8 cellular contexts compared by ENCODE assay signal in the genomic region with DNA sequence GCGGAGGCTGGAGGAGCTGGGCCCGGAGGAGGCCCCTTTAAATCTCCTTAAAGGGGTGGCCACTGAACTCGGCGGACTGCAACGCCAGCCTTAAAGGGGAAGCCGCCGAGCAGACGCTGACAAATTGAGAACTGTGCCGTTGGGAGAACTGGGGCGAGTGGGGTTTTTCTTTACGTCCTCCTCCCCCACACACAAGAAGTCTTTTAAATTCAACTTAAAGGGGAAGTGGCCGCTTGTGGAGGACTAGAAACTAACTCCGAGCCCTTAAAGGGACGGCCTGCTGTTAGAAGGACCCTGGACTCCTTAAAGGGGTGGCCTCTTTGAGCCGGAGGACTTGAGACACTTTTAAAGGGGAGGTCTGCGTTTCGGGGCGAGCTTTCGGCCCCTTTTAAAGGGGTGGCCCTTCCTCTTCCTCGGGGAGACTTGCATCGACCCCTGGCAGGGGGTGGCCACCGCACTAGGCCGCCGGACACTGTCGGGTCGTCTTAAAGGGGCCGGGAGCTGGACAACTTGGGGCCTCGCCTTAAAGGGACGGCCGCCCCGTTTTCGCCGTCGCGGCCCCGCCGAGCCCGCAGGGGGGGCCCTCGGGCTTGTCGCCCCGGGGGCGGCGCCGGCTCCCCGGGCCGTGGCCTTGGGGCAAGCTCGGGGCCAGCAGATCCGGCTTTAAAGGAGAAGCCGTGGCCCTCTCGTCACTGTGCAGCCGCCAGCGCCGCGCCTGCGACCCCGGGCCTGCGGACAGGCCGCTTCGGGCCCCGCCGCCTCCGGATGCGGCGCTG. TPM values are rescaled to one million over a fixed set of nuclear protein-coding genes. Genes with fewer than 3 reads are reported as not detected.
A peak's percentile ranks its signal among the peaks of the same experiment; 100 is the strongest.
DNase-seq lines count a peak whose midpoint lies in the region; ATAC-seq and TF ChIP-seq lines count a peak whose summit lies in the region.

No MANE protein-coding gene starts in this region.

- peak; percentile 30 for TF ChIP-seq CTCF in endodermal cell (conservative IDR thresholded peaks at IDR 0.05)

- DNase-seq in AML-193 (lab: John Stamatoyannopoulos, UW) (peak; percentile 94 to 95), NCI-H146 (lab: John Stamatoyannopoulos, UW) (peak; percentile 99), T-helper 22 cell (ENCODE audit: low read depth) (peak; percentile 94), endodermal cell (peak; percentile 73), medulla oblongata (ENCODE audit: extremely low spot score) (peak; percentile 98)

- H3K9me3 ChIP-seq in endodermal cell (ENCODE audit: control insufficient read depth, low read length) (no peaks in the 10 kb centered on the region), subcutaneous abdominal adipose tissue (ENCODE audit: control insufficient read depth in 5 of 5, low read length in 5 of 5) (no peaks in the 10 kb centered on the region)

- H3K4me3 Mint-ChIP-seq in endodermal cell: peak overlapping the region; percentile 80

- ATAC-seq in GM18498 (IDR thresholded peaks at IDR 0.05; ENCODE audit: unreplicated experiment) (peak; percentile 32), HG02938 (IDR thresholded peaks at IDR 0.05; ENCODE audit: unreplicated experiment) (peak; percentile 28)

- H3K36me3 Mint-ChIP-seq in endodermal cell (ENCODE audit: low read depth): peaks cover 47% of the 10 kb centered on the region

- peaks cover 13% of the 10 kb centered on the region for H3K4me1 Mint-ChIP-seq in endodermal cell

- H3K27me3 Mint-ChIP-seq in endodermal cell (ENCODE audit: insufficient read depth): peaks cover 24% of the 10 kb centered on the region

- H3K27me3 ChIP-seq in endodermal cell (ENCODE audit: control insufficient read depth, insufficient read depth, low read length, poor library complexity, severe bottlenecking): no peaks in the 10 kb centered on the region
- H3K27me3 ChIP-seq in subcutaneous abdominal adipose tissue (ENCODE audit: control insufficient read depth in 5 of 5, insufficient read depth in 4 of 5, low read length in 5 of 5): peaks cover 0 to 3% (median 0%) of the 10 kb centered on the region in 5 donors

- 0% methylated on average over 17 to 64 of the region's 64 CpGs for WGBS in endodermal cell (ENCODE audit: insufficient coverage in 1 of 2, insufficient read length in 1 of 2), 2 experiments

- H3K27ac Mint-ChIP-seq in endodermal cell: peak overlapping the region; percentile 98

- peak overlapping the region; percentile 88 for H3K9ac ChIP-seq in endodermal cell (ENCODE audit: extremely low read depth, low read length, poor library complexity, severe bottlenecking)
- H3K9ac ChIP-seq in subcutaneous abdominal adipose tissue (ENCODE audit: low read length in 5 of 5): peak overlapping the region; percentile 84 to 99 (median 92)

- H3K4me1 ChIP-seq in endodermal cell (ENCODE audit: control insufficient read depth, insufficient read depth, low read length): peaks cover 6% of the 10 kb centered on the region
- H3K4me1 ChIP-seq in subcutaneous abdominal adipose tissue (ENCODE audit: control insufficient read depth in 5 of 5, insufficient read depth in 5 of 5, low read length in 5 of 5): peaks cover 16 to 43% (median 38%) of the 10 kb centered on the region in 5 donors

- H3K4me3 ChIP-seq in endodermal cell (ENCODE audit: low read length) (peak overlapping the region; percentile 93), subcutaneous abdominal adipose tissue (ENCODE audit: low read depth in 1 of 5, low read length in 5 of 5) (peak overlapping the region; percentile 77 to 97 (median 94))

- no peaks in the 10 kb centered on the region for H3K9me3 Mint-ChIP-seq in endodermal cell

- H3K36me3 ChIP-seq in endodermal cell (ENCODE audit: control insufficient read depth, insufficient read depth, low read length): peaks cover 53% of the 10 kb centered on the region
- H3K36me3 ChIP-seq in subcutaneous abdominal adipose tissue (ENCODE audit: control insufficient read depth in 5 of 5, insufficient read depth in 5 of 5, low read length in 5 of 5): peaks cover 5 to 60% (median 55%) of the 10 kb centered on the region in 5 donors

- H3K27ac ChIP-seq in endodermal cell (ENCODE audit: low read depth, low read length): peak overlapping the region; percentile 87
- H3K27ac ChIP-seq in subcutaneous abdominal adipose tissue (ENCODE audit: low read depth, low read length): peak overlapping the region; percentile 98

RNA-seq across cellular contexts. Expression of a gene that starts 0.7 kb away (rescaled TPM):
- total RNA-seq in endodermal cell: 10 to 100 TPM; 50.2 to 53.1 TPM
- 54.3 TPM for polyA plus RNA-seq in endodermal cell (2013, experiment 1 of 2)
- polyA plus RNA-seq in endodermal cell (2013, experiment 2 of 2): 44.1 TPM

RNA-seq across cellular contexts. Expression of a gene that starts 8.2 kb away (rescaled TPM):
- total RNA-seq in endodermal cell: 10 to 100 TPM; 21.2 to 35.4 TPM
- 46.1 TPM for polyA plus RNA-seq in endodermal cell (2013, experiment 1 of 2)
- polyA plus RNA-seq in endodermal cell (2013, experiment 2 of 2): 38.8 TPM

RNA-seq across cellular contexts. Expression of a gene that starts 40.1 kb away (rescaled TPM):
- 10 to 100 TPM; 57.7 to 66.9 TPM for total RNA-seq in endodermal cell
- polyA plus RNA-seq in endodermal cell (2013, experiment 1 of 2): 28.8 TPM
- 28.5 TPM for polyA plus RNA-seq in endodermal cell (2013, experiment 2 of 2)

RNA-seq across cellular contexts. Expression of a gene that starts 48.7 kb away (rescaled TPM):
- total RNA-seq in endodermal cell: 10 to 100 TPM; 13.0 to 15.8 TPM
- polyA plus RNA-seq in endodermal cell (2013, experiment 1 of 2): 16.6 TPM
- polyA plus RNA-seq in endodermal cell (2013, experiment 2 of 2): 14.7 TPM

Comparison
In these comparisons a context has a peak if more than half of its experiments do, and no peak if none do; other contexts are left out.
1. Peak in every context shown above with its lines: DNase-seq, ATAC-seq, H3K4me3 ChIP-seq and H3K27ac ChIP-seq.